In the genomic region with DNA sequence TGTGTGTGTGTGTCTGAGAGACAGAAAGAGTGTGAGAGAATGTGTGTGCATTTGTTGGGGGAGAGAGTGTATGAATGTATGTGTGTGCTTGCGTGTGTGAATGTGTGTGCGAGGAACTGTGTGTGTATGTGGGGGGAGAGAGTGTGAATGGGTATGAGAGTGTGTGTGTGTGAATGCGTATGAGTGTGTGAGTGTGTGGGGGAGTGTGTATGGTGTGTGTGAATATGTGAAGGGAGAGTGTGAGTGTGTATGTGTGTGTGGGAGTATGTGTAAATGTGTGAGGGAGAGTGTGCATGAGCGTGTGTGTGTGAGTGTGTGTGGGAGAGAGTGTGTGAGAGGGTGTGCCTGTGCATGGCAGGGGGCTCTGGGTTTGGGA, we compare ENCODE assay signal across 13 cellular contexts.
DNase-seq lines count a peak whose midpoint lies in the region; ATAC-seq and TF ChIP-seq lines count a peak whose summit lies in the region.
"Had no signal": no experiment of that assay in that cellular context is flagged by ENCODE, and none has a peak within 500 bp of the region (broad histone marks: within the 10 kb centered on the region; RNA-seq: fewer than 3 reads in every experiment).

No MANE protein-coding gene starts in this region.

- H3K36me3 Mint-ChIP-seq in brain = no peaks in the 10 kb centered on the region
- no peaks in the 10 kb centered on the region for H3K36me3 Mint-ChIP-seq in natural killer cell treated with Interleukin-12 subunit alpha and Interleukin-12 subunit beta and Interleukin-15 and Interleukin-18, amount 100 ng/mL, for 72 hours
- H3K36me3 Mint-ChIP-seq: CD4-positive, CD25-positive, alpha-beta regulatory T cell had no signal

- POLR2A ChIA-PET in HEK293 (lab: Yijun Ruan, JAX) = no interaction called here

- ATAC-seq in natural killer cell treated with Interleukin-12 subunit alpha and Interleukin-12 subunit beta and Interleukin-15 and Interleukin-18, amount 100 ng/mL, for 72 hours = peak; percentile 31 to 46
- ATAC-seq in HG03108 (IDR thresholded peaks at IDR 0.05; ENCODE audit: unreplicated experiment) = no peak
- ATAC-seq in GM19452 (IDR thresholded peaks at IDR 0.05; ENCODE audit: unreplicated experiment) = no peak

- H3K27ac ChIP-seq in 22Rv1 (peak overlapping the region; percentile 51; the same call in 1 of the 2 replicates), HEK293 (ENCODE audit: extremely low read depth, low read depth, low read length) (peak overlapping the region; percentile 70)

- H3K4me3 Mint-ChIP-seq in brain = no peak overlapping the region
- no peak overlapping the region for H3K4me3 Mint-ChIP-seq in natural killer cell treated with Interleukin-12 subunit alpha and Interleukin-12 subunit beta and Interleukin-15 and Interleukin-18, amount 100 ng/mL, for 72 hours
- H3K4me3 Mint-ChIP-seq: CD4-positive, CD25-positive, alpha-beta regulatory T cell; H9 had no signal

- H3K4me1 Mint-ChIP-seq in brain = peaks cover 6% of the 10 kb centered on the region
- H3K4me1 Mint-ChIP-seq in natural killer cell treated with Interleukin-12 subunit alpha and Interleukin-12 subunit beta and Interleukin-15 and Interleukin-18, amount 100 ng/mL, for 72 hours (ENCODE audit: low read depth in 2 of 2) = no peaks in the 10 kb centered on the region
- H3K4me1 Mint-ChIP-seq: CD4-positive, CD25-positive, alpha-beta regulatory T cell had no signal

- H3K4me3 ChIP-seq in HEK293 (ENCODE audit: low read depth, low read length) = no peak overlapping the region
- H3K4me3 ChIP-seq: MG63 had no signal

- CTCF ChIA-PET in HEK293 (lab: Yijun Ruan, JAX) = interaction anchor here (0.7 kb wide), 1 partner anchor 9 kb away, joined by 3 read pairs; no protein-coding TSS in a partner anchor

- H3K36me3 ChIP-seq in HEK293 (ENCODE audit: control insufficient read depth in 2 of 2, insufficient read depth in 1 of 2, low read length in 2 of 2) = no peaks in the 10 kb centered on the region
- H3K36me3 ChIP-seq: MG63 had no signal

- peaks cover 14% of the 10 kb centered on the region for H3K4me1 ChIP-seq in HEK293 (ENCODE audit: control insufficient read depth, insufficient read depth, low read length)
- H3K4me1 ChIP-seq: Caco-2 had no signal

- TF ChIP-seq CTCF in 22Rv1 (IDR thresholded peaks at IDR 0.05) (no peak), HEK293 (tag by site-specific recombination; IDR thresholded peaks at IDR 0.05) (no peak), brain (conservative IDR thresholded peaks at IDR 0.05) (no peak)

- peaks cover 0 to 12% (median 0%) of the 10 kb centered on the region in 5 experiments for H3K9me3 Mint-ChIP-seq in brain
- H3K9me3 Mint-ChIP-seq in natural killer cell treated with Interleukin-12 subunit alpha and Interleukin-12 subunit beta and Interleukin-15 and Interleukin-18, amount 100 ng/mL, for 72 hours = no peaks in the 10 kb centered on the region
- H3K9me3 Mint-ChIP-seq: H9 had no signal

- no peaks in the 10 kb centered on the region for H3K9me3 ChIP-seq in HEK293 (ENCODE audit: control insufficient read depth, insufficient read depth, low read depth, low read length)
- H3K9me3 ChIP-seq: Caco-2, MG63 had no signal

- peak overlapping the region in 3 of 5 experiments; percentile 14 to 54 (median 16) for H3K27ac Mint-ChIP-seq in brain
- H3K27ac Mint-ChIP-seq in natural killer cell treated with Interleukin-12 subunit alpha and Interleukin-12 subunit beta and Interleukin-15 and Interleukin-18, amount 100 ng/mL, for 72 hours = no peak overlapping the region
- H3K27ac Mint-ChIP-seq: CD4-positive, CD25-positive, alpha-beta regulatory T cell; H9 had no signal

- peaks cover 7% of the 10 kb centered on the region for H3K27me3 Mint-ChIP-seq in brain
- peaks cover 33 to 48% of the 10 kb centered on the region in 2 donors for H3K27me3 Mint-ChIP-seq in natural killer cell treated with Interleukin-12 subunit alpha and Interleukin-12 subunit beta and Interleukin-15 and Interleukin-18, amount 100 ng/mL, for 72 hours
- H3K27me3 Mint-ChIP-seq: CD4-positive, CD25-positive, alpha-beta regulatory T cell had no signal

- no peak for DNase-seq in natural killer cell treated with Interleukin-12 subunit alpha and Interleukin-12 subunit beta and Interleukin-15 and Interleukin-18, amount 100 ng/mL, for 72 hours (ENCODE audit: low spot score)
- DNase-seq in stimulated activated CD8-positive, alpha-beta memory T cell treated with anti-CD3 and anti-CD28 coated beads, Interleukin-4, amount 100 ng/mL, for 48 hours = no peak
- no peak for DNase-seq in iPS-NIHi7 (ENCODE audit: extremely low spot score)
- DNase-seq: ACHN; Caco-2; CD4-positive, CD25-positive, alpha-beta regulatory T cell; H9 had no signal

TF ChIP-seq in HEK293, 187 proteins besides CTCF, POLR2A, EP300 and RAD21 (continues in another document):
- TF ChIP-seq ZNF747 (tag by site-specific recombination; IDR thresholded peaks at IDR 0.05) (0 out of 2 replicates have a peak, but pooled peaks have one; percentile 52), ZNF23 (tag by site-specific recombination; IDR thresholded peaks at IDR 0.05; ENCODE audit: borderline replicate concordance) (no peak), ZNF776 (tag by site-specific recombination; IDR thresholded peaks at IDR 0.05; ENCODE audit: borderline replicate concordance) (peak; percentile 81), ZFHX2 (tag by site-specific recombination; conservative IDR thresholded peaks at IDR 0.05) (peak; percentile 97), EGR2 (tag by site-specific recombination; IDR thresholded peaks at IDR 0.05; ENCODE audit: low read depth) (peak; percentile 89), ZIC2 (tag by site-specific recombination; IDR thresholded peaks at IDR 0.05) (no peak), ZNF707 (tag by site-specific recombination; IDR thresholded peaks at IDR 0.05) (peak; percentile 10; the same call in 1 of the 2 replicates), ZNF266 (tag by site-specific recombination; IDR thresholded peaks at IDR 0.05; ENCODE audit: low read depth) (0 out of 2 replicates have a peak, but pooled peaks have one; percentile 10), ZNF473 (tag by site-specific recombination; IDR thresholded peaks at IDR 0.05) (0 out of 2 replicates have a peak, but pooled peaks have one; percentile 38), PRDM1 (tag by site-specific recombination; IDR thresholded peaks at IDR 0.05) (peak; percentile 60; the same call in 1 of the 2 replicates), ZEB2 (tag by site-specific recombination; IDR thresholded peaks at IDR 0.05) (no peak), ZNF629 (tag by site-specific recombination; IDR thresholded peaks at IDR 0.05) (no peak)
- TF ChIP-seq, protein P1, sequence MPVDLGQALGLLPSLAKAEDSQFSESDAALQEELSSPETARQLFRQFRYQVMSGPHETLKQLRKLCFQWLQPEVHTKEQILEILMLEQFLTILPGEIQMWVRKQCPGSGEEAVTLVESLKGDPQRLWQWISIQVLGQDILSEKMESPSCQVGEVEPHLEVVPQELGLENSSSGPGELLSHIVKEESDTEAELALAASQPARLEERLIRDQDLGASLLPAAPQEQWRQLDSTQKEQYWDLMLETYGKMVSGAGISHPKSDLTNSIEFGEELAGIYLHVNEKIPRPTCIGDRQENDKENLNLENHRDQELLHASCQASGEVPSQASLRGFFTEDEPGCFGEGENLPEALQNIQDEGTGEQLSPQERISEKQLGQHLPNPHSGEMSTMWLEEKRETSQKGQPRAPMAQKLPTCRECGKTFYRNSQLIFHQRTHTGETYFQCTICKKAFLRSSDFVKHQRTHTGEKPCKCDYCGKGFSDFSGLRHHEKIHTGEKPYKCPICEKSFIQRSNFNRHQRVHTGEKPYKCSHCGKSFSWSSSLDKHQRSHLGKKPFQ (tag by site-specific recombination; IDR thresholded peaks at IDR 0.05) = peak; percentile 87
- TF ChIP-seq, protein P2, sequence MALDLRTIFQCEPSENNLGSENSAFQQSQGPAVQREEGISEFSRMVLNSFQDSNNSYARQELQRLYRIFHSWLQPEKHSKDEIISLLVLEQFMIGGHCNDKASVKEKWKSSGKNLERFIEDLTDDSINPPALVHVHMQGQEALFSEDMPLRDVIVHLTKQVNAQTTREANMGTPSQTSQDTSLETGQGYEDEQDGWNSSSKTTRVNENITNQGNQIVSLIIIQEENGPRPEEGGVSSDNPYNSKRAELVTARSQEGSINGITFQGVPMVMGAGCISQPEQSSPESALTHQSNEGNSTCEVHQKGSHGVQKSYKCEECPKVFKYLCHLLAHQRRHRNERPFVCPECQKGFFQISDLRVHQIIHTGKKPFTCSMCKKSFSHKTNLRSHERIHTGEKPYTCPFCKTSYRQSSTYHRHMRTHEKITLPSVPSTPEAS (tag by site-specific recombination; IDR thresholded peaks at IDR 0.05) = peak; percentile 94
- TF ChIP-seq, protein P3, sequence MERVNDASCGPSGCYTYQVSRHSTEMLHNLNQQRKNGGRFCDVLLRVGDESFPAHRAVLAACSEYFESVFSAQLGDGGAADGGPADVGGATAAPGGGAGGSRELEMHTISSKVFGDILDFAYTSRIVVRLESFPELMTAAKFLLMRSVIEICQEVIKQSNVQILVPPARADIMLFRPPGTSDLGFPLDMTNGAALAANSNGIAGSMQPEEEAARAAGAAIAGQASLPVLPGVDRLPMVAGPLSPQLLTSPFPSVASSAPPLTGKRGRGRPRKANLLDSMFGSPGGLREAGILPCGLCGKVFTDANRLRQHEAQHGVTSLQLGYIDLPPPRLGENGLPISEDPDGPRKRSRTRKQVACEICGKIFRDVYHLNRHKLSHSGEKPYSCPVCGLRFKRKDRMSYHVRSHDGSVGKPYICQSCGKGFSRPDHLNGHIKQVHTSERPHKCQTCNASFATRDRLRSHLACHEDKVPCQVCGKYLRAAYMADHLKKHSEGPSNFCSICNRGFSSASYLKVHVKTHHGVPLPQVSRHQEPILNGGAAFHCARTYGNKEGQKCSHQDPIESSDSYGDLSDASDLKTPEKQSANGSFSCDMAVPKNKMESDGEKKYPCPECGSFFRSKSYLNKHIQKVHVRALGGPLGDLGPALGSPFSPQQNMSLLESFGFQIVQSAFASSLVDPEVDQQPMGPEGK (tag by site-specific recombination; IDR thresholded peaks at IDR 0.05) = no peak
- TF ChIP-seq, protein P4, sequence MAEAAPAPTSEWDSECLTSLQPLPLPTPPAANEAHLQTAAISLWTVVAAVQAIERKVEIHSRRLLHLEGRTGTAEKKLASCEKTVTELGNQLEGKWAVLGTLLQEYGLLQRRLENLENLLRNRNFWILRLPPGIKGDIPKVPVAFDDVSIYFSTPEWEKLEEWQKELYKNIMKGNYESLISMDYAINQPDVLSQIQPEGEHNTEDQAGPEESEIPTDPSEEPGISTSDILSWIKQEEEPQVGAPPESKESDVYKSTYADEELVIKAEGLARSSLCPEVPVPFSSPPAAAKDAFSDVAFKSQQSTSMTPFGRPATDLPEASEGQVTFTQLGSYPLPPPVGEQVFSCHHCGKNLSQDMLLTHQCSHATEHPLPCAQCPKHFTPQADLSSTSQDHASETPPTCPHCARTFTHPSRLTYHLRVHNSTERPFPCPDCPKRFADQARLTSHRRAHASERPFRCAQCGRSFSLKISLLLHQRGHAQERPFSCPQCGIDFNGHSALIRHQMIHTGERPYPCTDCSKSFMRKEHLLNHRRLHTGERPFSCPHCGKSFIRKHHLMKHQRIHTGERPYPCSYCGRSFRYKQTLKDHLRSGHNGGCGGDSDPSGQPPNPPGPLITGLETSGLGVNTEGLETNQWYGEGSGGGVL (tag by site-specific recombination; IDR thresholded peaks at IDR 0.05) = peak; percentile 79

Comparison
In these comparisons a context has a peak if more than half of its experiments do, and no peak if none do; other contexts are left out.
1. H3K27ac Mint-ChIP-seq: peak in brain (3 of 5); none in natural killer cell treated with Interleukin-12 subunit alpha and Interleukin-12 subunit beta and Interleukin-15 and Interleukin-18, amount 100 ng/mL, for 72 hours (0 of 2).
2. ATAC-seq: peak in natural killer cell treated with Interleukin-12 subunit alpha and Interleukin-12 subunit beta and Interleukin-15 and Interleukin-18, amount 100 ng/mL, for 72 hours (2 of 2); none in HG03108 (single experiment) and GM19452 (single experiment).